Comparison of ENCODE assay signal across 1 cellular context in the genomic region with DNA sequence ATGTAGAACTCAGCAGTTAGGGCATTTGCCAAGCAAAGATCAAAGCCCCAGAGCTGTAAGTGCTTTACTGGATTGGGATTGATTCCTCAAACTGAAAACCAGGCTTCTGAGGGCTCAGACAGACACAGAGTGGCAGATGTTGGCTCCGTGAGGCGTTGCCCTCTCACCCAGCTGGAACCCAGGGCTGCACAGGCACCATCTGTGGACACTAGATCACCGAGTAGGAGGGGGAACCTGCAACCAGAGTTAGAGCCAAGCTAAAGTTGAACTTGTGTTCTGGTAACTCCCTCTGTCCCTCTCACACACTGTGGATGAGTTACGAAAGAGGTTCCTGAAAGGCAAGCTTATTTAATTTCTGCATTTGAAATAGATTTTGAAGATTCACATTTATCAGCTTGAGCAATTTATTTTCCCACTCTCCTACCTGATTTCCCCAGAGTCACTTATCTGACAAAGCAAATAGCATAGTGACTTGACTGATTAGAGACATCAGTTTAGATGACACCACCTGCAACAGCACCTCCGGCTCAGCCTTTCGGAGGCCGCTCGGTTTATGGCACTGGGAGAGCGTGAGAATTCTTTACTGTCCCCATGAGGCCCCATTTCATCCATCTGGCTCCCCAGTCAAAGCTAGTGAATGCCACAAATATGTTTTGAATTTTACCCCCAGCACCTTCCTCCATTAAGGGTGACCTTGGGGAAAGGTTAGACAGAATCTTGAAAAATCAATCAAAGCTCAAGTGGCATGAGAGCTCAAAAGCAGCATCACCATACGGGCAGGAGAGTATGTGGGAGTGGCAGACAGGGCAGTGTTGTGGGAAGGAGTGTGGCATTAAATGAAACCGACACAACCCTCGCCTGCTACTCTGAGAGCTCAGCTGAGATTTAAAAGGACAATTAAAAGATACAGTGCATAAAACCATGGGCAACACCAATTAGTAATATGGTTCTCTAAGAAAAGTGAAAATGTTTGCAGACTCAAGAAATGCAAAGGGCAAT.
TF ChIP-seq lines count a peak whose summit lies in the region.

No MANE protein-coding gene starts in this region.

TF ChIP-seq in liver, 16 proteins besides CTCF, POLR2A, EP300 and RAD21 (continued from another document):
- TF ChIP-seq ZBTB33 (IDR thresholded peaks at IDR 0.05) = peak; percentile 88
- TF ChIP-seq NR2F2 (IDR thresholded peaks at IDR 0.05) = no peak
- peak; percentile 70 for TF ChIP-seq FOXA2 (IDR thresholded peaks at IDR 0.05)
- TF ChIP-seq FOXA1 (IDR thresholded peaks at IDR 0.05) = peak; percentile 68
- peak in 1 of 2 donors; percentile 27 for TF ChIP-seq GABPA (IDR thresholded peaks at IDR 0.05 in 1 of 2, conservative IDR thresholded peaks at IDR 0.05 in 1 of 2)
- no peak for TF ChIP-seq TAF1 (conservative IDR thresholded peaks at IDR 0.05)
- TF ChIP-seq EGR1 (IDR thresholded peaks at IDR 0.05; ENCODE audit: low read depth in 2 of 2) = peak in 1 of 2 donors; percentile 64
- TF ChIP-seq RXRA (IDR thresholded peaks at IDR 0.05) = peak; percentile 92 to 98
- TF ChIP-seq SP1 (IDR thresholded peaks at IDR 0.05) = peak; percentile 96
- peak; percentile 69 for TF ChIP-seq REST (IDR thresholded peaks at IDR 0.05)
- TF ChIP-seq HNF4A (conservative IDR thresholded peaks at IDR 0.05) = peak; percentile 71 to 85
- no peak for TF ChIP-seq ATF3 (IDR thresholded peaks at IDR 0.05)
- TF ChIP-seq JUND (IDR thresholded peaks at IDR 0.05) = peak; percentile 27 to 71
- peak; percentile 39 for TF ChIP-seq HNF4G (IDR thresholded peaks at IDR 0.05)
